24 cellular contexts compared by ENCODE assay signal in the genomic region with DNA sequence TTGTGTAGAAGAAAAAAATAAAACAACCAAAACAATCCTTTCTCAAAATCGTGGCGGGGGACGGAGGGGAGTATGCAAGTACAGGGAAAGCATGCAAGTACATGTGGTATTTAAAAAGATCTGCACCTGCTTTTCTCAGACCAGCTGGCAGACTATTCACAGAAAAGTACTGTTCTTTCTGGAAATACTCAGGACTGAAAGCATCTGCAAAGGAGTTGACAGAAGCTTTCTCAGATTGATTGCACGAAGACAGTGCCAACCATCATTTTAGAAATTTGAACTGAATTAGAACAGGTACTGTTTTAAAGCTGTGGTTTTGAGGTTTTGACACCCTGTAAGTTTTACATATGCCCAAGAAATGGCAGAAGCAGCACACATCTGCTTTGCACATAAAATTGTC. TPM values are rescaled to one million over a fixed set of nuclear protein-coding genes. Genes with fewer than 3 reads are reported as not detected.
A peak's percentile ranks its signal among the peaks of the same experiment; 100 is the strongest.
DNase-seq lines count a peak whose midpoint lies in the region; ATAC-seq and TF ChIP-seq lines count a peak whose summit lies in the region.
"Had no signal": no experiment of that assay in that cellular context is flagged by ENCODE, and none has a peak within 500 bp of the region (broad histone marks: within the 10 kb centered on the region; RNA-seq: fewer than 3 reads in every experiment).

No MANE protein-coding gene starts in this region.

- H3K4me2 ChIP-seq in OCI-LY3 (ENCODE audit: low read length): peak overlapping the region; percentile 1; the same call in 1 of the 2 replicates
- H3K4me2 ChIP-seq: BLaER1 treated with 17β-estradiol and CSF1 and Interleukin-3, amounts not matched to agents 10 nM and 100 nM; PC-9 had no signal

- WGBS in thyroid gland, 2 donors: 59 to 60% methylated on average over 4 of the region's 4 CpGs

- H3K4me1 ChIP-seq in OCI-LY3 (ENCODE audit: low read length): peaks cover 3% of the 10 kb centered on the region; the same call in 1 of the 2 replicates
- H3K4me1 ChIP-seq in thyroid gland: no peaks in the 10 kb centered on the region
- H3K4me1 ChIP-seq: BLaER1 treated with 17β-estradiol and CSF1 and Interleukin-3, amounts not matched to agents 10 nM and 100 nM; esophagus muscularis mucosa; parathyroid adenoma had no signal

- H3K4me1 Mint-ChIP-seq in type B pancreatic cell (ENCODE audit: unreplicated experiment): no peaks in the 10 kb centered on the region

- no peak overlapping the region for H3K4me3 Mint-ChIP-seq in type B pancreatic cell
- H3K4me3 Mint-ChIP-seq: activated CD8-positive, alpha-beta memory T cell treated with anti-CD3 and anti-CD28 coated beads, Interleukin-2, amount 10 ng/mL, durations not matched to agents 7 days and 5 days; activated naive CD8-positive, alpha-beta T cell treated with anti-CD3 and anti-CD28 coated beads for 36 hours; natural killer cell treated with Interleukin-12 subunit alpha and Interleukin-12 subunit beta and Interleukin-15 and Interleukin-18, amount 100 ng/mL, for 72 hours had no signal

- H3K36me3 ChIP-seq in OCI-LY3 (replicated peaks; ENCODE audit: low read depth, low read length): no peaks in the 10 kb centered on the region
- H3K36me3 ChIP-seq in thyroid gland: no peaks in the 10 kb centered on the region
- H3K36me3 ChIP-seq: BLaER1 treated with 17β-estradiol and CSF1 and Interleukin-3, amounts not matched to agents 10 nM and 100 nM; esophagus muscularis mucosa; thoracic aorta had no signal

- TF ChIP-seq POLR2A in thyroid gland (IDR thresholded peaks at IDR 0.05): no peak

- H3K27ac Mint-ChIP-seq in type B pancreatic cell: no peak overlapping the region
- H3K27ac Mint-ChIP-seq: activated CD8-positive, alpha-beta memory T cell treated with anti-CD3 and anti-CD28 coated beads, Interleukin-2, amount 10 ng/mL, durations not matched to agents 7 days and 5 days; activated naive CD8-positive, alpha-beta T cell treated with anti-CD3 and anti-CD28 coated beads for 36 hours; natural killer cell treated with Interleukin-12 subunit alpha and Interleukin-12 subunit beta and Interleukin-15 and Interleukin-18, amount 100 ng/mL, for 72 hours had no signal

- H3K9ac ChIP-seq in OCI-LY3 (ENCODE audit: low read length): no peak overlapping the region
- H3K9ac ChIP-seq: BLaER1 treated with 17β-estradiol and CSF1 and Interleukin-3, amounts not matched to agents 10 nM and 100 nM; parathyroid adenoma had no signal

- DNase-seq in NCI-H510A (lab: John Stamatoyannopoulos, UW): no peak
- DNase-seq in thyroid gland: no peak
- no peak for DNase-seq in activated CD4-positive, alpha-beta T cell treated with anti-CD3 and anti-CD28 coated beads for 1 hour
- no peak for DNase-seq in type B pancreatic cell (ENCODE audit: extremely low spot score, unreplicated experiment)
- DNase-seq: activated CD4-positive, alpha-beta T cell treated with anti-CD3 and anti-CD28 coated beads for 48 hours; activated CD8-positive, alpha-beta memory T cell treated with anti-CD3 and anti-CD28 coated beads, Interleukin-2, amount 10 ng/mL, durations not matched to agents 7 days and 5 days; activated naive CD8-positive, alpha-beta T cell treated with anti-CD3 and anti-CD28 coated beads for 36 hours; cerebellar nuclear complex; effector CD4-positive, alpha-beta T cell; NCI-H1436 treated with DMSO at 0.1 percent for 48 hours; NCI-H82; PC-9; SIG-M5; stimulated activated CD4-positive, alpha-beta T cell treated with anti-CD3 and anti-CD28 coated beads, Interleukin-15, amount 100 ng/mL, for 24 hours had no signal

- ATAC-seq in GM18498 (IDR thresholded peaks at IDR 0.05; ENCODE audit: unreplicated experiment) (peak; percentile 90), GM19395 (IDR thresholded peaks at IDR 0.05; ENCODE audit: unreplicated experiment) (peak; percentile 61), HG02798 (IDR thresholded peaks at IDR 0.05; ENCODE audit: poor library complexity, unreplicated experiment) (peak; percentile 79)
- ATAC-seq: activated CD8-positive, alpha-beta memory T cell treated with anti-CD3 and anti-CD28 coated beads, Interleukin-2, amount 10 ng/mL, durations not matched to agents 7 days and 5 days; natural killer cell treated with Interleukin-12 subunit alpha and Interleukin-12 subunit beta and Interleukin-15 and Interleukin-18, amount 100 ng/mL, for 72 hours; sciatic nerve had no signal

- H3K27me3 ChIP-seq in OCI-LY3 (ENCODE audit: low read depth, low read length) (0 out of 2 replicates have a peak, but pooled peaks cover 5% of the 10 kb centered on the region), thyroid gland (no peaks in the 10 kb centered on the region)
- H3K27me3 ChIP-seq: BLaER1 treated with 17β-estradiol and CSF1 and Interleukin-3, amounts not matched to agents 10 nM and 100 nM had no signal

- no peaks in the 10 kb centered on the region for H4K20me1 ChIP-seq in OCI-LY3 (ENCODE audit: insufficient read depth, low read length)
- H4K20me1 ChIP-seq: BLaER1 treated with 17β-estradiol and CSF1 and Interleukin-3, amounts not matched to agents 10 nM and 100 nM had no signal

- H2AFZ ChIP-seq in OCI-LY3 (ENCODE audit: low read depth, low read length): no peak overlapping the region
- H2AFZ ChIP-seq: parathyroid adenoma, PC-9 had no signal

- intact Hi-C loops in thyroid gland (cut with DNase I): no loop called here

- no peak overlapping the region for H3K4me3 ChIP-seq in OCI-LY3 (ENCODE audit: low read length)
- no peak overlapping the region for H3K4me3 ChIP-seq in thyroid gland (replicated peaks in 1 of 3)
- H3K4me3 ChIP-seq: BLaER1 treated with 17β-estradiol and CSF1 and Interleukin-3, amounts not matched to agents 10 nM and 100 nM; esophagus muscularis mucosa; PC-9; thoracic aorta had no signal

- no peaks in the 10 kb centered on the region for H3K79me2 ChIP-seq in OCI-LY3 (ENCODE audit: low read length)
- H3K79me2 ChIP-seq: parathyroid adenoma had no signal

- H3K27ac ChIP-seq in OCI-LY3 (ENCODE audit: low read length): no peak overlapping the region
- no peak overlapping the region for H3K27ac ChIP-seq in thyroid gland
- H3K27ac ChIP-seq: BLaER1 treated with 17β-estradiol and CSF1 and Interleukin-3, amounts not matched to agents 10 nM and 100 nM; esophagus muscularis mucosa; parathyroid adenoma; PC-9; thoracic aorta had no signal

- peaks cover 30% of the 10 kb centered on the region for H3K27me3 Mint-ChIP-seq in type B pancreatic cell
- H3K27me3 Mint-ChIP-seq: activated CD8-positive, alpha-beta memory T cell treated with anti-CD3 and anti-CD28 coated beads, Interleukin-2, amount 10 ng/mL, durations not matched to agents 7 days and 5 days had no signal

- no peak for TF ChIP-seq CTCF in OCI-LY3 (IDR thresholded peaks at IDR 0.05; ENCODE audit: low read depth, low read length)
- no peak for TF ChIP-seq CTCF in thyroid gland (IDR thresholded peaks at IDR 0.05)
- no peak for TF ChIP-seq CTCF in type B pancreatic cell (conservative IDR thresholded peaks at IDR 0.05)

- H3K9me3 Mint-ChIP-seq in type B pancreatic cell: peaks cover 5% of the 10 kb centered on the region
- H3K9me3 Mint-ChIP-seq: activated naive CD8-positive, alpha-beta T cell treated with anti-CD3 and anti-CD28 coated beads for 36 hours; natural killer cell treated with Interleukin-12 subunit alpha and Interleukin-12 subunit beta and Interleukin-15 and Interleukin-18, amount 100 ng/mL, for 72 hours had no signal

- H3K36me3 Mint-ChIP-seq in type B pancreatic cell: no peaks in the 10 kb centered on the region
- H3K36me3 Mint-ChIP-seq: activated CD8-positive, alpha-beta memory T cell treated with anti-CD3 and anti-CD28 coated beads, Interleukin-2, amount 10 ng/mL, durations not matched to agents 7 days and 5 days; activated naive CD8-positive, alpha-beta T cell treated with anti-CD3 and anti-CD28 coated beads for 36 hours; natural killer cell treated with Interleukin-12 subunit alpha and Interleukin-12 subunit beta and Interleukin-15 and Interleukin-18, amount 100 ng/mL, for 72 hours had no signal

- H3K9me3 ChIP-seq in OCI-LY3 (ENCODE audit: insufficient read depth, low read length) (no peaks in the 10 kb centered on the region), thyroid gland (no peaks in the 10 kb centered on the region)
- H3K9me3 ChIP-seq: BLaER1 treated with 17β-estradiol and CSF1 and Interleukin-3, amounts not matched to agents 10 nM and 100 nM; thoracic aorta had no signal

RNA-seq across cellular contexts. Expression of gene PCDH8, which starts 19.8 kb away (rescaled TPM):
- total RNA-seq in thyroid gland: 1 to 10 TPM in 2 of 4 donors, not detected in 2; 2.1 TPM
- 0.36 and 8.1 TPM in 2 replicates for total RNA-seq in type B pancreatic cell (ENCODE audit: low replicate concordance)
- total RNA-seq: activated CD8-positive, alpha-beta memory T cell treated with anti-CD3 and anti-CD28 coated beads, Interleukin-2, amount 10 ng/mL, durations not matched to agents 7 days and 5 days; activated naive CD8-positive, alpha-beta T cell treated with anti-CD3 and anti-CD28 coated beads for 36 hours; natural killer cell treated with Interleukin-12 subunit alpha and Interleukin-12 subunit beta and Interleukin-15 and Interleukin-18, amount 100 ng/mL, for 72 hours; PC-9; thoracic aorta had no signal
